In genomic region chr4:74830928-74831327, GRCh38 we compare ENCODE assay signal across 1 cellular context.
TF ChIP-seq lines count a peak whose summit lies in the region.

No MANE protein-coding gene starts in this region.

TF ChIP-seq in HCT116, 20 proteins besides CTCF, POLR2A, EP300 and RAD21 (continued from another document):
- TF ChIP-seq ATF3 (IDR thresholded peaks at IDR 0.05) (no peak), ZNF274 (IDR thresholded peaks at IDR 0.05; ENCODE audit: low read depth, low read length) (no peak), SP1 (IDR thresholded peaks at IDR 0.05; ENCODE audit: low read depth) (no peak), REST (IDR thresholded peaks at IDR 0.05; ENCODE audit: low read depth) (no peak), ZFX (IDR thresholded peaks at IDR 0.05) (no peak), POLR2AphosphoS5 (IDR thresholded peaks at IDR 0.05; ENCODE audit: low read depth, low read length) (no peak), SIN3A (IDR thresholded peaks at IDR 0.05; ENCODE audit: low read depth) (no peak)
